Comparison of ENCODE assay signal across 8 cellular contexts in the genomic region with DNA sequence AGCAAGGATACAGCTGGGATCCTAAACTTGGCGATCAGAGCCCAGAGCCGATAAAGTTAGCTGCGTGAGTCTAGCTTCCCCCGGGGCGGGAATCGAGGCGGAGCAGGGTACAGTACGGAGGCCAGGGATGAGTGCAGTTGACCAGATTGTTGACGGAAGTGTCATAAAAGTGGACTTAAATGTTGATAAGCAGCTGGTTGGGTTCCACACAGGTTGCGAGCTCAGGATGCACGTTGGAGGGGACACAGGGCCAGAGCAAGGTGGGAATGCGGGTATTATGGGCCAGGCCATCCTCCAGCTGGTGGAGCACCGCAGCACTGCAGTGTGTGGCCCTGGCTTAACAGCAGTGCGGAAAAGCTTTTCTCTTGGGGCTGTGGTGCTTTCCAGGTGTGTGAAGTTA.
DNase-seq lines count a peak whose midpoint lies in the region; ATAC-seq, FAIRE-seq and TF ChIP-seq lines count a peak whose summit lies in the region.
"Not testable (repeated sequence)": the region's sequence is repeated elsewhere in the genome, so short reads cannot be mapped to it uniquely, and the experiment has no call there.

No MANE protein-coding gene starts in this region.

- intact Hi-C loops in K562 (cut with micrococcal nuclease): not testable (repeated sequence)

- not testable (repeated sequence) for TF ChIP-seq CTCF in HL-60 (IDR thresholded peaks at IDR 0.05; ENCODE audit: insufficient read depth, low read length); K562 (IDR thresholded peaks at IDR 0.05 in 2 of 3, conservative IDR thresholded peaks at IDR 0.05 in 1 of 3; ENCODE audit: insufficient read depth in 2 of 3, low read depth in 1 of 3, low read length in 3 of 3); cardiac muscle cell (IDR thresholded peaks at IDR 0.05; ENCODE audit: low read depth, low read length)

- H3K9ac ChIP-seq in K562 (ENCODE audit: insufficient read depth in 1 of 2, low read depth in 2 of 2, low read length in 2 of 2): peak overlapping the region; percentile 66 to 88
- peak overlapping the region in 1 of 2 donors; percentile 42 for H3K9ac ChIP-seq in stomach smooth muscle (ENCODE audit: low read length in 2 of 2)

- TF ChIP-seq POLR2A in K562 (conservative IDR thresholded peaks at IDR 0.05): not testable (repeated sequence)

- ATAC-seq in GM21737 (IDR thresholded peaks at IDR 0.05; ENCODE audit: unreplicated experiment) (peak; percentile 49), T-helper 17 cell (peak; percentile 40), K562 (peak; percentile 88)
- ATAC-seq in natural killer cell treated with Interleukin-12 subunit alpha and Interleukin-12 subunit beta and Interleukin-15 and Interleukin-18, amount 100 ng/mL, for 72 hours: peak in 1 of 2 donors; percentile 59

- not testable (repeated sequence) for FAIRE-seq in K562 (lab: Jason Lieb, UNC)

- TF ChIP-seq EP300 in K562 (IDR thresholded peaks at IDR 0.05; ENCODE audit: low read length): not testable (repeated sequence)

- CTCF ChIA-PET in K562 (lab: Yijun Ruan, JAX; ENCODE audit: low intra/inter-chr PET ratio): not testable (repeated sequence)

- H3K27me3 Mint-ChIP-seq in T-helper 17 cell: peaks cover 15% of the 10 kb centered on the region
- peaks cover 10 to 11% of the 10 kb centered on the region in 2 donors for H3K27me3 Mint-ChIP-seq in natural killer cell treated with Interleukin-12 subunit alpha and Interleukin-12 subunit beta and Interleukin-15 and Interleukin-18, amount 100 ng/mL, for 72 hours

- 1% methylated on average over 9 of the region's 14 CpGs for WGBS in K562 (ENCODE audit: insufficient coverage, low coverage, missing lambda C conversion rate)

- H3K9me1 ChIP-seq in K562 (ENCODE audit: control insufficient read depth, insufficient read depth, low read length): not testable (repeated sequence)

- not testable (repeated sequence) for H3K4me1 ChIP-seq in K562 (replicated peaks in 1 of 2; ENCODE audit: control insufficient read depth in 2 of 2, insufficient read depth in 2 of 2, low read length in 2 of 2); cardiac muscle cell (ENCODE audit: low read depth); stomach smooth muscle (ENCODE audit: control insufficient read depth, insufficient read depth, low read length)

- not testable (repeated sequence) for H3K9me3 ChIP-seq in T-helper 17 cell (ENCODE audit: control insufficient read depth, low read length, poor library complexity, severe bottlenecking); K562 (replicated peaks; ENCODE audit: control insufficient read depth, insufficient read depth, low read depth, low read length); cardiac muscle cell (ENCODE audit: low read depth); stomach smooth muscle (ENCODE audit: control insufficient read depth in 2 of 2, low read length in 2 of 2)

- DNase-seq in ELR (ENCODE audit: low read depth) (peak; percentile 24), HL-60 (ENCODE audit: low read depth in 1 of 2, low spot score in 1 of 2) (peak in 1 of 2 experiments; percentile 18), T-helper 17 cell (peak in 1 of 3 donors; percentile 10), K562 (ENCODE audit: extremely low read depth in 1 of 4, low spot score in 3 of 4) (peak in 1 of 4 experiments; percentile 16), cardiac muscle cell (ENCODE audit: low read depth in 1 of 2, low spot score in 1 of 2) (peak in 1 of 2 donors; percentile 9)
- DNase-seq in natural killer cell treated with Interleukin-12 subunit alpha and Interleukin-12 subunit beta and Interleukin-15 and Interleukin-18, amount 100 ng/mL, for 72 hours (ENCODE audit: low spot score): not testable (repeated sequence)

- H3K27ac ChIP-seq in HL-60 (replicated peaks) (peak overlapping the region; percentile 56; the same call in 1 of the 2 replicates), K562 (ENCODE audit: extremely low read depth, low read depth, low read length) (peak overlapping the region; percentile 84), cardiac muscle cell (peak overlapping the region; percentile 68)
- not testable (repeated sequence) for H3K27ac ChIP-seq in stomach smooth muscle (ENCODE audit: low read length)

- not testable (repeated sequence) for H3K36me3 Mint-ChIP-seq in T-helper 17 cell (ENCODE audit: low read depth); natural killer cell treated with Interleukin-12 subunit alpha and Interleukin-12 subunit beta and Interleukin-15 and Interleukin-18, amount 100 ng/mL, for 72 hours

- H3K9me3 Mint-ChIP-seq in natural killer cell treated with Interleukin-12 subunit alpha and Interleukin-12 subunit beta and Interleukin-15 and Interleukin-18, amount 100 ng/mL, for 72 hours: not testable (repeated sequence)

- H2AFZ ChIP-seq in K562 (ENCODE audit: low read depth, low read length): not testable (repeated sequence)

- H3K4me3 ChIP-seq in HL-60 (replicated peaks; ENCODE audit: insufficient read depth, low read length) (peak overlapping the region; percentile 50), K562 (peak overlapping the region; percentile 50), cardiac muscle cell (peak overlapping the region; percentile 59), stomach smooth muscle (ENCODE audit: low read length in 2 of 2) (peak overlapping the region; percentile 35 to 59)

- peak overlapping the region; percentile 69 for H3K4me2 ChIP-seq in K562 (ENCODE audit: insufficient read depth, low read length)

- POLR2A ChIA-PET in K562 (lab: Yijun Ruan, JAX): not testable (repeated sequence)

- not testable (repeated sequence) for H3K27me3 ChIP-seq in HL-60 (ENCODE audit: insufficient read depth, poor library complexity, severe bottlenecking); K562 (ENCODE audit: control insufficient read depth in 2 of 2, insufficient read depth in 2 of 2, low read length in 2 of 2); stomach smooth muscle (ENCODE audit: control insufficient read depth in 1 of 2, insufficient read depth in 2 of 2, low read length in 2 of 2)
- H3K27me3 ChIP-seq in cardiac muscle cell: peaks cover 14% of the 10 kb centered on the region

- not testable (repeated sequence) for H3K4me3 Mint-ChIP-seq in T-helper 17 cell
- peak overlapping the region; percentile 98 for H3K4me3 Mint-ChIP-seq in natural killer cell treated with Interleukin-12 subunit alpha and Interleukin-12 subunit beta and Interleukin-15 and Interleukin-18, amount 100 ng/mL, for 72 hours

- not testable (repeated sequence) for H3K4me1 Mint-ChIP-seq in T-helper 17 cell; natural killer cell treated with Interleukin-12 subunit alpha and Interleukin-12 subunit beta and Interleukin-15 and Interleukin-18, amount 100 ng/mL, for 72 hours (ENCODE audit: low read depth in 2 of 2)

- TSS peak; percentile 85 for BruUV-seq in K562 (replicated peaks; lab: Mats Ljungman, UMichigan)

- not testable (repeated sequence) for TF ChIP-seq RAD21 in K562 (CRISPR knock-in tag; conservative IDR thresholded peaks at IDR 0.05 in 1 of 2, IDR thresholded peaks at IDR 0.05 in 1 of 2)

- in situ Hi-C loops in K562 (cut with MboI): not testable (repeated sequence)

- not testable (repeated sequence) for H4K20me1 ChIP-seq in K562 (replicated peaks; ENCODE audit: control insufficient read depth, insufficient read depth, low read length)

- not testable (repeated sequence) for H3K79me2 ChIP-seq in K562 (ENCODE audit: control insufficient read depth, insufficient read depth, low read length)

- H3K27ac Mint-ChIP-seq in T-helper 17 cell: not testable (repeated sequence)
- H3K27ac Mint-ChIP-seq in natural killer cell treated with Interleukin-12 subunit alpha and Interleukin-12 subunit beta and Interleukin-15 and Interleukin-18, amount 100 ng/mL, for 72 hours: peak overlapping the region in 1 of 2 donors; percentile 96

- not testable (repeated sequence) for H3K36me3 ChIP-seq in K562 (ENCODE audit: control insufficient read depth, insufficient read depth, low read length); cardiac muscle cell; stomach smooth muscle (ENCODE audit: control insufficient read depth in 2 of 2, insufficient read depth in 2 of 2, low read length in 2 of 2)
